ENCODE assay signal across 8 cellular contexts in genomic region chr3:132006605-132007204, GRCh38. TPM values are rescaled to one million over a fixed set of nuclear protein-coding genes. Genes with fewer than 3 reads are reported as not detected.
DNase-seq lines count a peak whose midpoint lies in the region; ATAC-seq and TF ChIP-seq lines count a peak whose summit lies in the region.

No MANE protein-coding gene starts in this region.

- peaks cover 8% of the 10 kb centered on the region for H3K4me1 Mint-ChIP-seq in endodermal cell
- no peaks in the 10 kb centered on the region for H3K4me1 Mint-ChIP-seq in CD8-positive, alpha-beta memory T cell

- H3K9ac ChIP-seq in endodermal cell (ENCODE audit: extremely low read depth, low read length, poor library complexity, severe bottlenecking) = no peak overlapping the region

- no peaks in the 10 kb centered on the region for H3K9me3 Mint-ChIP-seq in endodermal cell
- no peaks in the 10 kb centered on the region for H3K9me3 Mint-ChIP-seq in CD8-positive, alpha-beta memory T cell

- H3K27ac Mint-ChIP-seq in endodermal cell = no peak overlapping the region
- no peak overlapping the region for H3K27ac Mint-ChIP-seq in CD8-positive, alpha-beta memory T cell

- POLR2A ChIA-PET in CD8-positive, alpha-beta memory T cell (lab: Charles Lee) = no interaction called here

- peaks cover 11% of the 10 kb centered on the region for H3K27me3 Mint-ChIP-seq in endodermal cell (ENCODE audit: insufficient read depth)
- H3K27me3 Mint-ChIP-seq in CD8-positive, alpha-beta memory T cell = peaks cover 3 to 6% of the 10 kb centered on the region in 2 donors

- TF ChIP-seq CTCF in AG10803 (conservative IDR thresholded peaks at IDR 0.05; ENCODE audit: low read length) (peak; percentile 63), GM12865 (IDR thresholded peaks at IDR 0.05; ENCODE audit: insufficient read depth, low read depth, low read length, missing control alignments) (peak; percentile 65), endodermal cell (conservative IDR thresholded peaks at IDR 0.05) (peak; percentile 83), omental fat pad (IDR thresholded peaks at IDR 0.05) (no peak)

- 43 to 45% methylated on average over 3 of the region's 3 CpGs for WGBS in endodermal cell (ENCODE audit: insufficient coverage in 1 of 2, insufficient read length in 1 of 2), 2 experiments

- H3K9me3 ChIP-seq in endodermal cell (ENCODE audit: control insufficient read depth, low read length) = no peaks in the 10 kb centered on the region
- H3K9me3 ChIP-seq in CD8-positive, alpha-beta memory T cell (ENCODE audit: low read length) = no peaks in the 10 kb centered on the region

- DNase-seq in AG10803 (ENCODE audit: low read depth) = peak; percentile 49
- peak; percentile 40 for DNase-seq in GM12865 (ENCODE audit: low read depth)
- peak; percentile 29 for DNase-seq in NCI-H69 (lab: John Stamatoyannopoulos, UW)
- DNase-seq in endodermal cell = peak; percentile 84
- DNase-seq in omental fat pad (ENCODE audit: low spot score) = no peak
- no peak for DNase-seq in CD8-positive, alpha-beta memory T cell
- DNase-seq in activated naive CD4-positive, alpha-beta T cell treated with Interleukin-2 at 50 U/mL for 16 hours = no peak

- H3K36me3 ChIP-seq in endodermal cell (ENCODE audit: control insufficient read depth, insufficient read depth, low read length) = no peaks in the 10 kb centered on the region
- no peaks in the 10 kb centered on the region for H3K36me3 ChIP-seq in CD8-positive, alpha-beta memory T cell (ENCODE audit: insufficient read depth, low read length)

- H3K27ac ChIP-seq in endodermal cell (ENCODE audit: low read depth, low read length) = no peak overlapping the region
- no peak overlapping the region for H3K27ac ChIP-seq in CD8-positive, alpha-beta memory T cell (ENCODE audit: low read depth, low read length)

- no peaks in the 10 kb centered on the region for H3K36me3 Mint-ChIP-seq in endodermal cell (ENCODE audit: low read depth)
- H3K36me3 Mint-ChIP-seq in CD8-positive, alpha-beta memory T cell = no peaks in the 10 kb centered on the region

- ATAC-seq in omental fat pad (ENCODE audit: low FRiP score) = peak; percentile 37
- no peak for ATAC-seq in GM19455 (IDR thresholded peaks at IDR 0.05; ENCODE audit: unreplicated experiment)

- CTCF ChIA-PET in CD8-positive, alpha-beta memory T cell (lab: Charles Lee) = no interaction called here

- H3K4me3 ChIP-seq in AG10803 (ENCODE audit: low read length) (no peak overlapping the region), GM12865 (ENCODE audit: low read depth, low read length) (no peak overlapping the region), endodermal cell (ENCODE audit: low read length) (no peak overlapping the region)
- H3K4me3 ChIP-seq in CD8-positive, alpha-beta memory T cell (ENCODE audit: low read length) = no peak overlapping the region

- peaks cover 6% of the 10 kb centered on the region for H3K27me3 ChIP-seq in endodermal cell (ENCODE audit: control insufficient read depth, insufficient read depth, low read length, poor library complexity, severe bottlenecking)
- H3K27me3 ChIP-seq in CD8-positive, alpha-beta memory T cell (ENCODE audit: insufficient read depth, low read length, poor library complexity, severe bottlenecking) = no peaks in the 10 kb centered on the region

- no peak overlapping the region for H3K4me3 Mint-ChIP-seq in endodermal cell
- H3K4me3 Mint-ChIP-seq in CD8-positive, alpha-beta memory T cell = no peak overlapping the region

- H3K4me1 ChIP-seq in endodermal cell (ENCODE audit: control insufficient read depth, insufficient read depth, low read length) = no peaks in the 10 kb centered on the region
- no peaks in the 10 kb centered on the region for H3K4me1 ChIP-seq in CD8-positive, alpha-beta memory T cell (ENCODE audit: insufficient read depth, low read length)

RNA-seq across cellular contexts. Expression of gene CPNE4, which starts 28.1 kb away (rescaled TPM):
- total RNA-seq in endodermal cell (1 to 10 TPM; 1.7 to 2.5 TPM), omental fat pad (under 1 TPM in 1 of 4 donors, not detected in 3; 0.79 TPM)
- polyA plus RNA-seq in endodermal cell (2013, experiment 1 of 2) = 4.2 TPM
- 3.2 TPM for polyA plus RNA-seq in endodermal cell (2013, experiment 2 of 2)
- total RNA-seq in CD8-positive, alpha-beta memory T cell = not detected
- not detected for polyA plus RNA-seq in CD8-positive, alpha-beta memory T cell

Comparison
In these comparisons a context has a peak if more than half of its experiments do, and no peak if none do; other contexts are left out.
1. DNase-seq: peak in AG10803 (single experiment), GM12865 (single experiment), NCI-H69 (single experiment) and endodermal cell (single experiment); none in omental fat pad (single experiment), CD8-positive, alpha-beta memory T cell (0 of 5) and activated naive CD4-positive, alpha-beta T cell treated with Interleukin-2 at 50 U/mL for 16 hours (single experiment).
2. CTCF ChIP-seq: peak in AG10803 (single experiment), GM12865 (single experiment) and endodermal cell (single experiment); none in omental fat pad (0 of 3).